7 cellular contexts compared by ENCODE assay signal in genomic region chr20:54078296-54078695, GRCh38. TPM values are rescaled to one million over a fixed set of nuclear protein-coding genes. Genes with fewer than 3 reads are reported as not detected.
DNase-seq lines count a peak whose midpoint lies in the region; ATAC-seq and TF ChIP-seq lines count a peak whose summit lies in the region.

No MANE protein-coding gene starts in this region.

- peaks cover 21% of the 10 kb centered on the region for H3K4me1 Mint-ChIP-seq in T-helper 1 cell treated with Interleukin-12 subunit alpha and Interleukin-12 subunit beta and Interleukin-4 antibody, amounts not matched to agents 30 μg/mL and 1 μg/mL, for 36 hours (ENCODE audit: low read depth)

- no peaks in the 10 kb centered on the region for H3K36me3 ChIP-seq in colonic mucosa

- peak overlapping the region; percentile 84 for H3K27ac Mint-ChIP-seq in T-helper 1 cell treated with Interleukin-12 subunit alpha and Interleukin-12 subunit beta and Interleukin-4 antibody, amounts not matched to agents 30 μg/mL and 1 μg/mL, for 36 hours

- peaks cover 8% of the 10 kb centered on the region for H3K36me3 Mint-ChIP-seq in T-helper 1 cell treated with Interleukin-12 subunit alpha and Interleukin-12 subunit beta and Interleukin-4 antibody, amounts not matched to agents 30 μg/mL and 1 μg/mL, for 36 hours (ENCODE audit: low read depth)

- no peaks in the 10 kb centered on the region for H3K4me1 ChIP-seq in colonic mucosa

- no peak overlapping the region for H3K4me3 ChIP-seq in colonic mucosa

- H3K27ac ChIP-seq in colonic mucosa = no peak overlapping the region

- DNase-seq in stimulated activated CD4-positive, alpha-beta T cell treated with anti-CD3 and anti-CD28 coated beads, Interleukin-15, amount 100 ng/mL, for 24 hours = peak; percentile 31
- no peak for DNase-seq in colonic mucosa

- peak overlapping the region; percentile 69 for H3K4me3 Mint-ChIP-seq in T-helper 1 cell treated with Interleukin-12 subunit alpha and Interleukin-12 subunit beta and Interleukin-4 antibody, amounts not matched to agents 30 μg/mL and 1 μg/mL, for 36 hours

- H3K27me3 ChIP-seq in colonic mucosa = no peaks in the 10 kb centered on the region

- H3K27me3 Mint-ChIP-seq in T-helper 1 cell treated with Interleukin-12 subunit alpha and Interleukin-12 subunit beta and Interleukin-4 antibody, amounts not matched to agents 30 μg/mL and 1 μg/mL, for 36 hours (ENCODE audit: low read depth) = peaks cover 14% of the 10 kb centered on the region

- no peak for TF ChIP-seq CTCF in colonic mucosa (IDR thresholded peaks at IDR 0.05)

- H3K9me3 ChIP-seq in colonic mucosa = no peaks in the 10 kb centered on the region

- ATAC-seq in GM19043 (IDR thresholded peaks at IDR 0.05; ENCODE audit: low read depth, unreplicated experiment) (peak; percentile 63), HG02943 (IDR thresholded peaks at IDR 0.05; ENCODE audit: low read depth, unreplicated experiment) (peak; percentile 90), HG02642 (IDR thresholded peaks at IDR 0.05; ENCODE audit: poor library complexity, unreplicated experiment) (no peak), GM18867 (IDR thresholded peaks at IDR 0.05; ENCODE audit: unreplicated experiment) (no peak)

- intact Hi-C loops in colonic mucosa (cut with DNase I) = no loop called here

- H3K9me3 Mint-ChIP-seq in T-helper 1 cell treated with Interleukin-12 subunit alpha and Interleukin-12 subunit beta and Interleukin-4 antibody, amounts not matched to agents 30 μg/mL and 1 μg/mL, for 36 hours = peaks cover 4% of the 10 kb centered on the region

- no peak overlapping the region for H3K9ac ChIP-seq in colonic mucosa (ENCODE audit: low read depth in 2 of 2, low read length in 2 of 2)

RNA-seq across cellular contexts. Expression of gene BCAS1, which starts 7.9 kb away (rescaled TPM):
- 100 to 1,000 TPM in 1 of 2 donors, 10 to 100 TPM in 1; 67.9 to 154 TPM for total RNA-seq in colonic mucosa

Comparison
In these comparisons a context has a peak if more than half of its experiments do, and no peak if none do; other contexts are left out.
1. ATAC-seq: peak in GM19043 (single experiment) and HG02943 (single experiment); none in HG02642 (single experiment) and GM18867 (single experiment).